ENCODE assay signal across 16 cellular contexts in the genomic region with DNA sequence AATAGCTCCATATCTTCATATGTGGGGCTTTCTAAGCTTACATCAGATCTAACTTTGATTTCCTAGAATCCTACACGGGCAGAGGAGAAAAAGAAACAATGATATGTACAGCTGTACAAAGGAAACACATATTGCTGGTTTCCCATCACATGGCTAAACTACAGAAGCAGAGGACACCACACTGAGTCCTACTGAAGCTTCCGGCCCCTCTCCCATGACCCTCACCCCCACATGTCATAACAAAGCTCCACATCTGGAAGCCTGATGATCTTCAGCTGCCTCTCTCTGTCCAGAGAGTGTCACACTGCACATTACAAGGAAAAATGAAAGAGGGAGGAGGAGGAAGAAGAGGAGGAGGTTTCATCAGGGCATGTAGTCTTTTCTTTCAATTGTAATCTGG. TPM values are rescaled to one million over a fixed set of nuclear protein-coding genes. Genes with fewer than 3 reads are reported as not detected.
"Had no signal": no experiment of that assay in that cellular context is flagged by ENCODE, and none has a peak within 500 bp of the region (broad histone marks: within the 10 kb centered on the region; RNA-seq: fewer than 3 reads in every experiment).

No MANE protein-coding gene starts in this region.

- H3K36me3 ChIP-seq: ascending aorta, neural progenitor cell, ovary, uterus had no signal

- H3K27ac ChIP-seq: ascending aorta, epithelial cell of prostate, neural progenitor cell, ovary had no signal

- DNase-seq: activated CD4-positive, alpha-beta T cell treated with anti-CD3 and anti-CD28 coated beads, Interleukin-2, amount 50 U/mL, for 48 hours; activated CD4-positive, CD25-positive, alpha-beta regulatory T cell treated with anti-CD3 and anti-CD28 coated beads, Interleukin-2, amount 50 U/mL, for 72 hours; activated gamma-delta T cell treated with Interleukin-2 at 50 U/mL for 16 hours; activated naive CD8-positive, alpha-beta T cell treated with anti-CD3 and anti-CD28 coated beads, Interleukin-2, amount 10 ng/mL, durations not matched to agents 7 days and 5 days; activated T-cell treated with anti-CD3 and anti-CD28 coated beads, Interleukin-2, amount 50 U/mL, for 48 hours; caudate nucleus; effector memory CD4-positive, alpha-beta T cell; immature natural killer cell; left colon; ovary; small intestine; SW 1271; uterus had no signal

- H3K4me3 ChIP-seq: ascending aorta, neural progenitor cell, ovary, uterus had no signal

- H3K4me2 ChIP-seq: neural progenitor cell had no signal

- H3K9me3 Mint-ChIP-seq: activated naive CD8-positive, alpha-beta T cell treated with anti-CD3 and anti-CD28 coated beads, Interleukin-2, amount 10 ng/mL, durations not matched to agents 7 days and 5 days; immature natural killer cell; neural progenitor cell had no signal

- H3K4me1 Mint-ChIP-seq: activated naive CD8-positive, alpha-beta T cell treated with anti-CD3 and anti-CD28 coated beads, Interleukin-2, amount 10 ng/mL, durations not matched to agents 7 days and 5 days; immature natural killer cell had no signal

- H3K27me3 ChIP-seq: ascending aorta, neural progenitor cell, ovary, uterus had no signal

- H2AFZ ChIP-seq: neural progenitor cell had no signal

- H3K36me3 Mint-ChIP-seq: activated naive CD8-positive, alpha-beta T cell treated with anti-CD3 and anti-CD28 coated beads, Interleukin-2, amount 10 ng/mL, durations not matched to agents 7 days and 5 days; immature natural killer cell; neural progenitor cell had no signal

- H3K9me3 ChIP-seq: ascending aorta, ovary, uterus had no signal

- H3K9ac ChIP-seq: neural progenitor cell had no signal

- H3K4me1 ChIP-seq: neural progenitor cell, uterus had no signal

- H3K27ac Mint-ChIP-seq: activated naive CD8-positive, alpha-beta T cell treated with anti-CD3 and anti-CD28 coated beads, Interleukin-2, amount 10 ng/mL, durations not matched to agents 7 days and 5 days; immature natural killer cell; neural progenitor cell had no signal

- H3K4me3 Mint-ChIP-seq: activated naive CD8-positive, alpha-beta T cell treated with anti-CD3 and anti-CD28 coated beads, Interleukin-2, amount 10 ng/mL, durations not matched to agents 7 days and 5 days; immature natural killer cell; neural progenitor cell had no signal

RNA-seq across cellular contexts. Expression of gene SLC16A12, which starts 14.0 kb away (rescaled TPM):
- total RNA-seq: activated naive CD8-positive, alpha-beta T cell treated with anti-CD3 and anti-CD28 coated beads, Interleukin-2, amount 10 ng/mL, durations not matched to agents 7 days and 5 days; ascending aorta had no signal
